Comparison of ENCODE assay signal across 1 cellular context in the genomic region with DNA sequence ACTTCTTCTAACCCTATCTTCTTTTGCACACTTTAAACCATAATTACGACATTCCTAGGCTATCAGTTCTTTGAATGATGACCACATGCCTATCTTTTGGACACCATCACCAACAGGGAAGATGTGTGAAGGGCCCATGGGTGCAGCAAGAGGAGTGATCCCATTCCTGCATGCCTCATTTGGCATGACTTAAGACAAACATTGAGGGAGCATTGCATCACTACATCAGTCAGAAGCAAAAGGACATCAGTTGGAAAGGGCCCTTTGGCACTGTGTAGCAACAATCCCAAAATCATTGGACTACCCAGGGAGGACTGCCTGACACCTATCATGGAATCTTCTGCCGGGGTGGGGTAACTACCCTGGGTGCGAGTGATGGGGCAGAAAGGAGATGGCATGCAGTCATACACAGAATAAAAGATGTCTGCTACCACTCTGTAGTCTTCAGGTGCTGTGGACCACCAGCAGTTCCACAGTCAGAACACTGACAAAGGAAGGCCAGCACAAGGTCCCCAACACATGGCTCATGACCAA.
TF ChIP-seq lines count a peak whose summit lies in the region.

No MANE protein-coding gene starts in this region.

TF ChIP-seq in K562, 482 proteins besides CTCF, POLR2A, EP300 and RAD21 (continued from another document and continues in another):
- TF ChIP-seq, protein P1, sequence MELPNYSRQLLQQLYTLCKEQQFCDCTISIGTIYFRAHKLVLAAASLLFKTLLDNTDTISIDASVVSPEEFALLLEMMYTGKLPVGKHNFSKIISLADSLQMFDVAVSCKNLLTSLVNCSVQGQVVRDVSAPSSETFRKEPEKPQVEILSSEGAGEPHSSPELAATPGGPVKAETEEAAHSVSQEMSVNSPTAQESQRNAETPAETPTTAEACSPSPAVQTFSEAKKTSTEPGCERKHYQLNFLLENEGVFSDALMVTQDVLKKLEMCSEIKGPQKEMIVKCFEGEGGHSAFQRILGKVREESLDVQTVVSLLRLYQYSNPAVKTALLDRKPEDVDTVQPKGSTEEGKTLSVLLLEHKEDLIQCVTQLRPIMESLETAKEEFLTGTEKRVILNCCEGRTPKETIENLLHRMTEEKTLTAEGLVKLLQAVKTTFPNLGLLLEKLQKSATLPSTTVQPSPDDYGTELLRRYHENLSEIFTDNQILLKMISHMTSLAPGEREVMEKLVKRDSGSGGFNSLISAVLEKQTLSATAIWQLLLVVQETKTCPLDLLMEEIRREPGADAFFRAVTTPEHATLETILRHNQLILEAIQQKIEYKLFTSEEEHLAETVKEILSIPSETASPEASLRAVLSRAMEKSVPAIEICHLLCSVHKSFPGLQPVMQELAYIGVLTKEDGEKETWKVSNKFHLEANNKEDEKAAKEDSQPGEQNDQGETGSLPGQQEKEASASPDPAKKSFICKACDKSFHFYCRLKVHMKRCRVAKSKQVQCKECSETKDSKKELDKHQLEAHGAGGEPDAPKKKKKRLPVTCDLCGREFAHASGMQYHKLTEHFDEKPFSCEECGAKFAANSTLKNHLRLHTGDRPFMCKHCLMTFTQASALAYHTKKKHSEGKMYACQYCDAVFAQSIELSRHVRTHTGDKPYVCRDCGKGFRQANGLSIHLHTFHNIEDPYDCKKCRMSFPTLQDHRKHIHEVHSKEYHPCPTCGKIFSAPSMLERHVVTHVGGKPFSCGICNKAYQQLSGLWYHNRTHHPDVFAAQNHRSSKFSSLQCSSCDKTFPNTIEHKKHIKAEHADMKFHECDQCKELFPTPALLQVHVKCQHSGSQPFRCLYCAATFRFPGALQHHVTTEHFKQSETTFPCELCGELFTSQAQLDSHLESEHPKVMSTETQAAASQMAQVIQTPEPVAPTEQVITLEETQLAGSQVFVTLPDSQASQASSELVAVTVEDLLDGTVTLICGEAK (IDR thresholded peaks at IDR 0.05) = no peak
- TF ChIP-seq, protein P1 (CRISPR knock-in tag; IDR thresholded peaks at IDR 0.05) = no peak
- TF ChIP-seq GABPB1 (CRISPR knock-in tag; IDR thresholded peaks at IDR 0.05) (no peak; the same call in 1 of the 2 replicates), ELF1 (tag; IDR thresholded peaks at IDR 0.05) (no peak), HNRNPUL1 (IDR thresholded peaks at IDR 0.05; ENCODE audit: low read length) (no peak), CREBBP (IDR thresholded peaks at IDR 0.05; ENCODE audit: low read depth, low read length) (no peak), TAL1 (IDR thresholded peaks at IDR 0.05) (peak; percentile 81), ETV1 (tag; conservative IDR thresholded peaks at IDR 0.05; ENCODE audit: low read depth) (no peak), PTRF (tag; IDR thresholded peaks at IDR 0.05) (no peak), STAT5B (CRISPR knock-in tag; IDR thresholded peaks at IDR 0.05) (no peak), GTF2F1 (IDR thresholded peaks at IDR 0.05; ENCODE audit: low read depth, low read length) (no peak), SRF (CRISPR knock-in tag; IDR thresholded peaks at IDR 0.05) (peak in 1 of 2 experiments; percentile 79; a peak in 2 of 4 replicates), MAFK (IDR thresholded peaks at IDR 0.05; ENCODE audit: low read length) (no peak), TSHZ1 (CRISPR knock-in tag; IDR thresholded peaks at IDR 0.05) (no peak), ZNF212 (CRISPR knock-in tag; IDR thresholded peaks at IDR 0.05) (no peak), NCOA4 (IDR thresholded peaks at IDR 0.05; ENCODE audit: partially characterized antibody) (no peak), SMARCC2 (IDR thresholded peaks at IDR 0.05; ENCODE audit: low read depth) (no peak), ZFP1 (CRISPR knock-in tag; IDR thresholded peaks at IDR 0.05) (no peak), XRCC4 (IDR thresholded peaks at IDR 0.05; ENCODE audit: extremely low read depth, insufficient read depth, insufficient read length) (no peak), MXD1 (CRISPR knock-in tag; IDR thresholded peaks at IDR 0.05; ENCODE audit: borderline replicate concordance, poor library complexity, severe bottlenecking) (no peak), CHCHD3 (CRISPR knock-in tag; IDR thresholded peaks at IDR 0.05) (no peak), MAX (CRISPR knock-in tag; IDR thresholded peaks at IDR 0.05) (peak; percentile 22; the same call in 1 of the 2 replicates), HCFC1 (IDR thresholded peaks at IDR 0.05; ENCODE audit: low read depth, low read length) (no peak), POLR2B (IDR thresholded peaks at IDR 0.05; ENCODE audit: low read depth, partially characterized antibody) (no peak), ZNF431 (CRISPR knock-in tag; IDR thresholded peaks at IDR 0.05) (no peak), CREM (IDR thresholded peaks at IDR 0.05; ENCODE audit: low read depth) (peak; percentile 62; the same call in 1 of the 2 replicates), RB1 (IDR thresholded peaks at IDR 0.05; ENCODE audit: low read depth) (no peak), ZNF311 (CRISPR knock-in tag; IDR thresholded peaks at IDR 0.05) (0 out of 2 replicates have a peak, but pooled peaks have one; percentile 38), NRF1 (conservative IDR thresholded peaks at IDR 0.05 in 1 of 2, IDR thresholded peaks at IDR 0.05 in 1 of 2) (no peak), ZNF140 (CRISPR knock-in tag; IDR thresholded peaks at IDR 0.05) (no peak), TCF15 (CRISPR knock-in tag; IDR thresholded peaks at IDR 0.05) (no peak), HDAC2 (IDR thresholded peaks at IDR 0.05) (0 out of 2 replicates have a peak, but pooled peaks have one; percentile 50)
- TF ChIP-seq, protein P2, sequence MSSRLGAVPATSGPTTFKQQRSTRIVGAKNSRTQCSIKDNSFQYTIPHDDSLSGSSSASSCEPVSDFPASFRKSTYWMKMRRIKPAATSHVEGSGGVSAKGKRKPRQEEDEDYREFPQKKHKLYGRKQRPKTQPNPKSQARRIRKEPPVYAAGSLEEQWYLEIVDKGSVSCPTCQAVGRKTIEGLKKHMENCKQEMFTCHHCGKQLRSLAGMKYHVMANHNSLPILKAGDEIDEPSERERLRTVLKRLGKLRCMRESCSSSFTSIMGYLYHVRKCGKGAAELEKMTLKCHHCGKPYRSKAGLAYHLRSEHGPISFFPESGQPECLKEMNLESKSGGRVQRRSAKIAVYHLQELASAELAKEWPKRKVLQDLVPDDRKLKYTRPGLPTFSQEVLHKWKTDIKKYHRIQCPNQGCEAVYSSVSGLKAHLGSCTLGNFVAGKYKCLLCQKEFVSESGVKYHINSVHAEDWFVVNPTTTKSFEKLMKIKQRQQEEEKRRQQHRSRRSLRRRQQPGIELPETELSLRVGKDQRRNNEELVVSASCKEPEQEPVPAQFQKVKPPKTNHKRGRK (tag; IDR thresholded peaks at IDR 0.05) = no peak
- TF ChIP-seq, protein P3, sequence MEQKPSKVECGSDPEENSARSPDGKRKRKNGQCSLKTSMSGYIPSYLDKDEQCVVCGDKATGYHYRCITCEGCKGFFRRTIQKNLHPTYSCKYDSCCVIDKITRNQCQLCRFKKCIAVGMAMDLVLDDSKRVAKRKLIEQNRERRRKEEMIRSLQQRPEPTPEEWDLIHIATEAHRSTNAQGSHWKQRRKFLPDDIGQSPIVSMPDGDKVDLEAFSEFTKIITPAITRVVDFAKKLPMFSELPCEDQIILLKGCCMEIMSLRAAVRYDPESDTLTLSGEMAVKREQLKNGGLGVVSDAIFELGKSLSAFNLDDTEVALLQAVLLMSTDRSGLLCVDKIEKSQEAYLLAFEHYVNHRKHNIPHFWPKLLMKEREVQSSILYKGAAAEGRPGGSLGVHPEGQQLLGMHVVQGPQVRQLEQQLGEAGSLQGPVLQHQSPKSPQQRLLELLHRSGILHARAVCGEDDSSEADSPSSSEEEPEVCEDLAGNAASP (IDR thresholded peaks at IDR 0.05) = no peak
- TF ChIP-seq, protein P4, sequence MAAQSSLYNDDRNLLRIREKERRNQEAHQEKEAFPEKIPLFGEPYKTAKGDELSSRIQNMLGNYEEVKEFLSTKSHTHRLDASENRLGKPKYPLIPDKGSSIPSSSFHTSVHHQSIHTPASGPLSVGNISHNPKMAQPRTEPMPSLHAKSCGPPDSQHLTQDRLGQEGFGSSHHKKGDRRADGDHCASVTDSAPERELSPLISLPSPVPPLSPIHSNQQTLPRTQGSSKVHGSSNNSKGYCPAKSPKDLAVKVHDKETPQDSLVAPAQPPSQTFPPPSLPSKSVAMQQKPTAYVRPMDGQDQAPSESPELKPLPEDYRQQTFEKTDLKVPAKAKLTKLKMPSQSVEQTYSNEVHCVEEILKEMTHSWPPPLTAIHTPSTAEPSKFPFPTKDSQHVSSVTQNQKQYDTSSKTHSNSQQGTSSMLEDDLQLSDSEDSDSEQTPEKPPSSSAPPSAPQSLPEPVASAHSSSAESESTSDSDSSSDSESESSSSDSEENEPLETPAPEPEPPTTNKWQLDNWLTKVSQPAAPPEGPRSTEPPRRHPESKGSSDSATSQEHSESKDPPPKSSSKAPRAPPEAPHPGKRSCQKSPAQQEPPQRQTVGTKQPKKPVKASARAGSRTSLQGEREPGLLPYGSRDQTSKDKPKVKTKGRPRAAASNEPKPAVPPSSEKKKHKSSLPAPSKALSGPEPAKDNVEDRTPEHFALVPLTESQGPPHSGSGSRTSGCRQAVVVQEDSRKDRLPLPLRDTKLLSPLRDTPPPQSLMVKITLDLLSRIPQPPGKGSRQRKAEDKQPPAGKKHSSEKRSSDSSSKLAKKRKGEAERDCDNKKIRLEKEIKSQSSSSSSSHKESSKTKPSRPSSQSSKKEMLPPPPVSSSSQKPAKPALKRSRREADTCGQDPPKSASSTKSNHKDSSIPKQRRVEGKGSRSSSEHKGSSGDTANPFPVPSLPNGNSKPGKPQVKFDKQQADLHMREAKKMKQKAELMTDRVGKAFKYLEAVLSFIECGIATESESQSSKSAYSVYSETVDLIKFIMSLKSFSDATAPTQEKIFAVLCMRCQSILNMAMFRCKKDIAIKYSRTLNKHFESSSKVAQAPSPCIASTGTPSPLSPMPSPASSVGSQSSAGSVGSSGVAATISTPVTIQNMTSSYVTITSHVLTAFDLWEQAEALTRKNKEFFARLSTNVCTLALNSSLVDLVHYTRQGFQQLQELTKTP (IDR thresholded peaks at IDR 0.05; ENCODE audit: low read depth in 1 of 2, partially characterized antibody in 2 of 2) = peak in 1 of 2 experiments; percentile 32
- TF ChIP-seq, protein P5, sequence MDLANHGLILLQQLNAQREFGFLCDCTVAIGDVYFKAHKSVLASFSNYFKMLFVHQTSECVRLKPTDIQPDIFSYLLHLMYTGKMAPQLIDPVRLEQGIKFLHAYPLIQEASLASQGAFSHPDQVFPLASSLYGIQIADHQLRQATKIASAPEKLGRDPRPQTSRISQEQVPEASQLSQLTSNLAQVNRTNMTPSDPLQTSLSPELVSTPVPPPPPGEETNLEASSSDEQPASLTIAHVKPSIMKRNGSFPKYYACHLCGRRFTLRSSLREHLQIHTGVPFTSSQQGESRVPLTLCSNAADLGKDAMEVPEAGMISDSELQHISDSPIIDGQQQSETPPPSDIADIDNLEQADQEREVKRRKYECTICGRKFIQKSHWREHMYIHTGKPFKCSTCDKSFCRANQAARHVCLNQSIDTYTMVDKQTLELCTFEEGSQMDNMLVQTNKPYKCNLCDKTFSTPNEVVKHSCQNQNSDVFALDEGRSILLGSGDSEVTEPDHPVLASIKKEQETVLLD (IDR thresholded peaks at IDR 0.05) = no peak
